In genomic region chr19:50324331-50324730, GRCh38 we compare ENCODE assay signal across 34 cellular contexts. TPM values are rescaled to one million over a fixed set of nuclear protein-coding genes. Genes with fewer than 3 reads are reported as not detected.
A peak's percentile ranks its signal among the peaks of the same experiment; 100 is the strongest.
DNase-seq lines count a peak whose midpoint lies in the region; TF ChIP-seq lines count a peak whose summit lies in the region.
"Had no signal": no experiment of that assay in that cellular context is flagged by ENCODE, and none has a peak within 500 bp of the region (broad histone marks: within the 10 kb centered on the region; RNA-seq: fewer than 3 reads in every experiment).

No MANE protein-coding gene starts in this region.

- no peaks in the 10 kb centered on the region for H3K79me2 ChIP-seq in hepatocyte

- H3K4me3 Mint-ChIP-seq in T-helper 2 cell treated with Interferon-gamma antibody and Interleukin-4, amounts not matched to agents 5 μg/mL and 100 μg/mL, for 36 hours, result no peak overlapping the region
- H3K4me3 Mint-ChIP-seq in type B pancreatic cell, result peak overlapping the region; percentile 10
- H3K4me3 Mint-ChIP-seq: activated naive CD4-positive, alpha-beta T cell treated with anti-CD3 and anti-CD28 coated beads, Interleukin-2, amount 10 ng/mL, durations not matched to agents 7 days and 5 days; CD8-positive, alpha-beta memory T cell had no signal

- H3K27ac Mint-ChIP-seq in T-helper 2 cell treated with Interferon-gamma antibody and Interleukin-4, amounts not matched to agents 5 μg/mL and 100 μg/mL, for 36 hours, result peak overlapping the region; percentile 39
- H3K27ac Mint-ChIP-seq in type B pancreatic cell, result peak overlapping the region; percentile 21
- H3K27ac Mint-ChIP-seq: activated naive CD4-positive, alpha-beta T cell treated with anti-CD3 and anti-CD28 coated beads, Interleukin-2, amount 10 ng/mL, durations not matched to agents 7 days and 5 days; endodermal cell; H9 had no signal

- DNase-seq in T-helper 2 cell treated with Interferon-gamma antibody and Interleukin-4, amounts not matched to agents 5 μg/mL and 100 μg/mL, for 36 hours (ENCODE audit: low spot score), result no peak
- DNase-seq in T-helper 2 cell (no peak), RWPE1 (ENCODE audit: low spot score) (no peak), type B pancreatic cell (ENCODE audit: extremely low spot score, unreplicated experiment) (no peak), NOMO-1 treated with dmso at 0.1 percent for 144 hours (lab: John Stamatoyannopoulos, UW; ENCODE audit: unreplicated experiment) (no peak), hepatocyte (ENCODE audit: low spot score) (no peak)
- DNase-seq in stimulated activated naive CD4-positive, alpha-beta T cell treated with Interleukin-2 at 50 U/mL for 16 hours (lab: John Stamatoyannopoulos, UW), result no peak
- DNase-seq: activated CD4-positive, alpha-beta T cell treated with anti-CD3 and anti-CD28 coated beads, Interleukin-2, amount 50 U/mL, for 4 hours; activated CD4-positive, CD25-positive, alpha-beta regulatory T cell; activated naive CD4-positive, alpha-beta T cell treated with anti-CD3 and anti-CD28 coated beads, Interleukin-2, amount 10 ng/mL, durations not matched to agents 7 days and 5 days; amniotic stem cell; CD8-positive, alpha-beta memory T cell; colonic mucosa; DMS53; endodermal cell; H9; heart right ventricle; KG1; MM.1S; NCI-H1417 treated with DMSO at 0.1 percent for 48 hours; NCI-H510A; PC-9; Right ventricle myocardium superior; sigmoid colon; stimulated activated naive CD8-positive, alpha-beta T cell treated with anti-CD3 and anti-CD28 coated beads, Interleukin-15, Interleukin-2, amounts not matched to agents 100 U/mL and 50 U/mL, for 24 hours; T-helper 9 cell had no signal

- no peaks in the 10 kb centered on the region for H3K9me3 Mint-ChIP-seq in T-helper 2 cell treated with Interferon-gamma antibody and Interleukin-4, amounts not matched to agents 5 μg/mL and 100 μg/mL, for 36 hours
- H3K9me3 Mint-ChIP-seq in type B pancreatic cell, result no peaks in the 10 kb centered on the region

- H3K4me1 ChIP-seq in endocrine pancreas (ENCODE audit: control insufficient read depth, insufficient read depth, low read length) (no peaks in the 10 kb centered on the region), hepatocyte (ENCODE audit: insufficient read depth) (peaks cover 4% of the 10 kb centered on the region)
- H3K4me1 ChIP-seq: colonic mucosa, foreskin keratinocyte had no signal

- no peak overlapping the region for H2AFZ ChIP-seq in hepatocyte
- H2AFZ ChIP-seq: PC-9 had no signal

- peaks cover 26% of the 10 kb centered on the region for H3K4me1 Mint-ChIP-seq in T-helper 2 cell treated with Interferon-gamma antibody and Interleukin-4, amounts not matched to agents 5 μg/mL and 100 μg/mL, for 36 hours (ENCODE audit: low read depth)
- peaks cover 15% of the 10 kb centered on the region for H3K4me1 Mint-ChIP-seq in type B pancreatic cell (ENCODE audit: unreplicated experiment)

- 79% methylated on average over 11 of the region's 11 CpGs for WGBS in hepatocyte (ENCODE audit: low lambda C conversion rate, missing lambda C conversion rate)

- CTCF ChIA-PET in RWPE1 (lab: Yijun Ruan, JAX), result interaction anchor here (0.6 kb wide), 1 partner anchor 42 kb away, joined by 3 read pairs; no protein-coding TSS in a partner anchor

- H3K9ac ChIP-seq in endocrine pancreas (ENCODE audit: control insufficient read depth, insufficient read depth, low read length), result peak overlapping the region; percentile 61

- H4K20me1 ChIP-seq in hepatocyte (ENCODE audit: insufficient read depth, poor library complexity, severe bottlenecking), result peaks cover 3% of the 10 kb centered on the region

- no peaks in the 10 kb centered on the region for H3K27me3 ChIP-seq in endocrine pancreas (ENCODE audit: control insufficient read depth, insufficient read depth, low read length)
- H3K27me3 ChIP-seq in hepatocyte, result peaks cover 23% of the 10 kb centered on the region

- H3K27ac ChIP-seq in RWPE1 (peak overlapping the region; percentile 10; the same call in 1 of the 2 replicates), hepatocyte (no peak overlapping the region)
- H3K27ac ChIP-seq: A549, breast epithelium, colonic mucosa, esophagus muscularis mucosa, foreskin keratinocyte, heart right ventricle, PC-9, prostate gland, sigmoid colon, thoracic aorta had no signal

- no peaks in the 10 kb centered on the region for H3K36me3 ChIP-seq in endocrine pancreas (ENCODE audit: control insufficient read depth, insufficient read depth, low read length)
- no peaks in the 10 kb centered on the region for H3K36me3 ChIP-seq in hepatocyte (replicated peaks; ENCODE audit: insufficient read depth, low read depth)
- H3K36me3 ChIP-seq: breast epithelium, colonic mucosa, esophagus muscularis mucosa, heart right ventricle, prostate gland, sigmoid colon, thoracic aorta had no signal

- H3K9me2 ChIP-seq in hepatocyte (replicated peaks; ENCODE audit: insufficient read depth), result no peaks in the 10 kb centered on the region

- H3K9me3 ChIP-seq in endocrine pancreas (ENCODE audit: control insufficient read depth, low read length) (no peaks in the 10 kb centered on the region), hepatocyte (ENCODE audit: low read depth) (no peaks in the 10 kb centered on the region)
- H3K9me3 ChIP-seq: A549, breast epithelium, colonic mucosa, esophagus muscularis mucosa, heart right ventricle, prostate gland, sigmoid colon, thoracic aorta had no signal

- POLR2A ChIA-PET in RWPE1 (lab: Yijun Ruan, JAX; ENCODE audit: low non-redundant PET), result interaction anchor here (0.6 kb wide), 1 partner anchor 8 kb away, joined by 3 read pairs; no protein-coding TSS in a partner anchor

- peaks cover 17% of the 10 kb centered on the region for H3K27me3 Mint-ChIP-seq in T-helper 2 cell treated with Interferon-gamma antibody and Interleukin-4, amounts not matched to agents 5 μg/mL and 100 μg/mL, for 36 hours (ENCODE audit: low read depth)
- H3K27me3 Mint-ChIP-seq in type B pancreatic cell, result peaks cover 35% of the 10 kb centered on the region

- H3K4me3 ChIP-seq in endocrine pancreas (ENCODE audit: control insufficient read depth, insufficient read depth, low read length), result no peak overlapping the region
- H3K4me3 ChIP-seq in hepatocyte, result no peak overlapping the region
- H3K4me3 ChIP-seq: A549, breast epithelium, colonic mucosa, esophagus muscularis mucosa, heart right ventricle, lung, PC-9, prostate gland, sigmoid colon, thoracic aorta had no signal

- no peak overlapping the region for H3K4me2 ChIP-seq in hepatocyte
- H3K4me2 ChIP-seq: A549, PC-9 had no signal

- peaks cover 1% of the 10 kb centered on the region for H3K36me3 Mint-ChIP-seq in T-helper 2 cell treated with Interferon-gamma antibody and Interleukin-4, amounts not matched to agents 5 μg/mL and 100 μg/mL, for 36 hours (ENCODE audit: low read depth)
- H3K36me3 Mint-ChIP-seq in type B pancreatic cell, result no peaks in the 10 kb centered on the region
- H3K36me3 Mint-ChIP-seq: CD8-positive, alpha-beta memory T cell had no signal

- TF ChIP-seq CTCF in RWPE1 (conservative IDR thresholded peaks at IDR 0.05; ENCODE audit: low read depth) (no peak), type B pancreatic cell (conservative IDR thresholded peaks at IDR 0.05) (no peak), hepatocyte (IDR thresholded peaks at IDR 0.05; ENCODE audit: poor library complexity) (no peak)

RNA-seq across cellular contexts. Expression of gene KCNC3, which starts 4.8 kb away (rescaled TPM):
- total RNA-seq in type B pancreatic cell (ENCODE audit: low replicate concordance) (9.5 and 11.2 TPM in 2 replicates), hepatocyte (0.24 and 0.40 TPM in 2 replicates)
- polyA plus RNA-seq in hepatocyte, result 1.5 and 1.6 TPM in 2 replicates
- total RNA-seq: foreskin keratinocyte had no signal
- polyA plus RNA-seq: CD8-positive, alpha-beta memory T cell; foreskin keratinocyte had no signal

RNA-seq across cellular contexts. Expression of gene NAPSA, which starts 41.1 kb away (rescaled TPM):
- 2.3 and 6.0 TPM in 2 replicates for total RNA-seq in type B pancreatic cell (ENCODE audit: low replicate concordance)
- total RNA-seq in hepatocyte, result 7.3 and 12.4 TPM in 2 replicates
- 2.7 and 12.1 TPM in 2 replicates for polyA plus RNA-seq in hepatocyte
- total RNA-seq: thoracic aorta had no signal

RNA-seq across cellular contexts. Expression of gene NR1H2, which starts 51.9 kb away (rescaled TPM):
- total RNA-seq in type B pancreatic cell (ENCODE audit: low replicate concordance) (30.3 and 41.0 TPM in 2 replicates), hepatocyte (41.4 and 53.2 TPM in 2 replicates)
- polyA plus RNA-seq in hepatocyte, result 55.9 and 62.9 TPM in 2 replicates

RNA-seq across cellular contexts. Expression of gene POLD1, which starts 59.8 kb away (rescaled TPM):
- total RNA-seq in type B pancreatic cell (ENCODE audit: low replicate concordance) (43.6 and 91.8 TPM in 2 replicates), hepatocyte (13.6 and 18.2 TPM in 2 replicates)
- 32.6 and 40.4 TPM in 2 replicates for polyA plus RNA-seq in hepatocyte
